Comparison of ENCODE assay signal across 8 cellular contexts in the genomic region with DNA sequence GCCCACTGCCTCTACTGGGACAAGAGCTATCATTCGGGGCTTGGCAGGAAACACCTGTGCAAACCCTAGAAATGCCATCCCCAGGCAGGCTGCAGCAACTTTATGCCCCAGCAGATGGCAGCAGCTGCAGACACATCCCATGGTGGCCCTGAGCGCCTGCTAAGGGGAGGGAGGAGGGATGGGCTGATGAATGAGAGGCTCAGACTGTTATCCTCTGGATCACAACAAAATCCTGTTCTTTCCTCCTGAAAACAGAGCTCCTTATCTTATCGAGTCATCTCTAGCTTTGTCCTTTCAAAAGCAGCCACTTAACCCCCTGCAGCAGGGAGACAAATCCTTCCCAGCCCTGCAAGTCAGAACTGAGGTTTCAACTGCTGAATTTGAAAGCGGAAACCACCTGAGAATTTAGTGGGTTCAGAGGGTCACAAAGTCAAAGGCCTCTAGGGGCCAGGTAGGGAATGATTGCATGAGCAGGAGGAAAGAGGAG.
DNase-seq lines count a peak whose midpoint lies in the region; ATAC-seq and TF ChIP-seq lines count a peak whose summit lies in the region.

No MANE protein-coding gene starts in this region.

- H3K4me1 ChIP-seq in ectodermal cell (ENCODE audit: control insufficient read depth, insufficient read depth, low read length) = no peaks in the 10 kb centered on the region

- H3K36me3 ChIP-seq in ectodermal cell (ENCODE audit: control insufficient read depth, insufficient read depth, low read length) = no peaks in the 10 kb centered on the region

- CTCF ChIA-PET in activated CD8-positive, alpha-beta T cell treated with anti-CD3 and anti-CD28 coated beads for 36 hours (lab: Charles Lee) = interaction anchor here (0.6 to 5.8 kb wide), 52 partner anchors 9 to 1212 kb away, joined by 3 to 42 read pairs (median 4); no protein-coding TSS in a partner anchor

- no peaks in the 10 kb centered on the region for H3K9me3 ChIP-seq in ectodermal cell (ENCODE audit: control insufficient read depth, low read length)

- H3K4me1 Mint-ChIP-seq in CD14-positive monocyte = peaks cover 11% of the 10 kb centered on the region
- H3K4me1 Mint-ChIP-seq in activated CD8-positive, alpha-beta T cell treated with anti-CD3 and anti-CD28 coated beads for 36 hours (ENCODE audit: low read depth) = peaks cover 28% of the 10 kb centered on the region

- ATAC-seq in HG03342 (IDR thresholded peaks at IDR 0.05; ENCODE audit: unreplicated experiment) = peak; percentile 92
- ATAC-seq in activated CD8-positive, alpha-beta T cell treated with anti-CD3 and anti-CD28 coated beads for 36 hours = peak; percentile 97

- peak; percentile 89 for TF ChIP-seq CTCF in CD14-positive monocyte (IDR thresholded peaks at IDR 0.05)
- TF ChIP-seq CTCF in activated CD8-positive, alpha-beta T cell treated with anti-CD3 and anti-CD28 coated beads for 36 hours (IDR thresholded peaks at IDR 0.05) = peak; percentile 83

- H3K9me3 Mint-ChIP-seq in CD14-positive monocyte = peaks cover 0 to 3% (median 0%) of the 10 kb centered on the region in 7 donors
- H3K9me3 Mint-ChIP-seq in activated CD8-positive, alpha-beta T cell treated with anti-CD3 and anti-CD28 coated beads for 36 hours = no peaks in the 10 kb centered on the region

- H3K27ac Mint-ChIP-seq in CD14-positive monocyte = no peak overlapping the region
- H3K27ac Mint-ChIP-seq in activated CD8-positive, alpha-beta T cell treated with anti-CD3 and anti-CD28 coated beads for 36 hours = peak overlapping the region; percentile 73

- POLR2A ChIA-PET in activated CD8-positive, alpha-beta T cell treated with anti-CD3 and anti-CD28 coated beads for 36 hours (lab: Charles Lee) = interaction anchor here (0.6 to 1.2 kb wide), 3 partner anchors 54 to 1974 kb away, joined by 3 read pairs; no protein-coding TSS in a partner anchor

- no peak overlapping the region for H3K4me3 ChIP-seq in ectodermal cell (ENCODE audit: insufficient read depth, low read depth, low read length)

- peaks cover 38% of the 10 kb centered on the region for H3K27me3 ChIP-seq in ectodermal cell (ENCODE audit: control insufficient read depth, insufficient read depth, low read length, poor library complexity, severe bottlenecking)

- H3K4me3 Mint-ChIP-seq in CD14-positive monocyte = no peak overlapping the region
- no peak overlapping the region for H3K4me3 Mint-ChIP-seq in activated CD8-positive, alpha-beta T cell treated with anti-CD3 and anti-CD28 coated beads for 36 hours

- 30 to 34% methylated on average over 4 of the region's 4 CpGs for WGBS in ectodermal cell, 2 experiments

- H3K36me3 Mint-ChIP-seq in CD14-positive monocyte = no peaks in the 10 kb centered on the region
- H3K36me3 Mint-ChIP-seq in activated CD8-positive, alpha-beta T cell treated with anti-CD3 and anti-CD28 coated beads for 36 hours (ENCODE audit: low read depth) = no peaks in the 10 kb centered on the region

- DNase-seq in CD14-positive monocyte (ENCODE audit: low spot score) (peak; percentile 74), GM19240 (ENCODE audit: insufficient read length, low spot score) (peak; percentile 40), NCI-H524 treated with DMSO at 0.1 percent for 48 hours (lab: John Stamatoyannopoulos, UW) (peak; percentile 39), lung microvascular endothelial cell (ENCODE audit: low read depth in 2 of 2) (peak; percentile 71 to 81)
- DNase-seq in activated CD8-positive, alpha-beta T cell treated with anti-CD3 and anti-CD28 coated beads for 36 hours = peak; percentile 89
- DNase-seq in stimulated activated CD8-positive, alpha-beta memory T cell treated with anti-CD3 and anti-CD28 coated beads, Interleukin-15, amount 100 ng/mL, for 1 hour (ENCODE audit: low read depth) = peak; percentile 68

- H3K27me3 Mint-ChIP-seq in CD14-positive monocyte (ENCODE audit: low read depth in 3 of 3) = peaks cover 27 to 40% (median 36%) of the 10 kb centered on the region in 3 donors
- H3K27me3 Mint-ChIP-seq in activated CD8-positive, alpha-beta T cell treated with anti-CD3 and anti-CD28 coated beads for 36 hours = peaks cover 4% of the 10 kb centered on the region

- peak overlapping the region; percentile 44 for H3K27ac ChIP-seq in ectodermal cell (ENCODE audit: insufficient read depth, low read depth, low read length, poor library complexity, severe bottlenecking)

- intact Hi-C loops in CD14-positive monocyte (cut with micrococcal nuclease) = loop anchor here (5.0 to 10.0 kb wide), 3 partner anchors 947 to 1209 kb away; no protein-coding TSS in a partner anchor
- intact Hi-C loops in activated CD8-positive, alpha-beta T cell treated with anti-CD3 and anti-CD28 coated beads for 36 hours (cut with micrococcal nuclease) = no loop called here

Comparison
In these comparisons a context has a peak if more than half of its experiments do, and no peak if none do; other contexts are left out.
1. DNase-seq: peak in every context shown above with its lines; median percentile 89 in activated CD8-positive, alpha-beta T cell treated with anti-CD3 and anti-CD28 coated beads for 36 hours; 76 in lung microvascular endothelial cell; 74 in CD14-positive monocyte; 68 in stimulated activated CD8-positive, alpha-beta memory T cell treated with anti-CD3 and anti-CD28 coated beads, Interleukin-15, amount 100 ng/mL, for 1 hour; 40 in GM19240; 39 in NCI-H524 treated with DMSO at 0.1 percent for 48 hours.